Comparison of ENCODE assay signal across 26 cellular contexts in genomic region chr9:129555512-129556203, GRCh38.
DNase-seq lines count a peak whose midpoint lies in the region; ATAC-seq, FAIRE-seq and TF ChIP-seq lines count a peak whose summit lies in the region.
"Had no signal": no experiment of that assay in that cellular context is flagged by ENCODE, and none has a peak within 500 bp of the region (broad histone marks: within the 10 kb centered on the region; RNA-seq: fewer than 3 reads in every experiment).

No MANE protein-coding gene starts in this region.

- no peak overlapping the region for H3K23ac ChIP-seq in IMR-90 (ENCODE audit: low read depth, low read length)

- ATAC-seq in A549 (no peak), IMR-90 (ENCODE audit: low read depth) (peak; percentile 27; the same call in 1 of the 2 replicates), HG03521 (IDR thresholded peaks at IDR 0.05; ENCODE audit: unreplicated experiment) (no peak), HG03135 (IDR thresholded peaks at IDR 0.05; ENCODE audit: unreplicated experiment) (no peak)
- ATAC-seq: foreskin keratinocyte; left colon; naive thymus-derived CD8-positive, alpha-beta T cell; psoas muscle; SK-N-SH treated with all-trans-retinoic acid at 6 μM for 48 hours had no signal

- peaks cover 0 to 2% of the 10 kb centered on the region in 2 experiments; a peak in 1 of 4 replicates for H3K79me1 ChIP-seq in IMR-90 (ENCODE audit: low read depth in 1 of 2, low read length in 2 of 2)

- no peak overlapping the region for H2BK5ac ChIP-seq in IMR-90 (ENCODE audit: low read depth, low read length, poor library complexity, severe bottlenecking)

- H2AK5ac ChIP-seq in IMR-90 (ENCODE audit: low read depth, low read length) = peak overlapping the region; percentile 71; the same call in 1 of the 2 replicates

- peak overlapping the region; percentile 64 for H4K5ac ChIP-seq in IMR-90 (ENCODE audit: low read depth, low read length)

- peak overlapping the region; percentile 66 for H3K4ac ChIP-seq in IMR-90 (ENCODE audit: low read depth, low read length)

- no peak for TF ChIP-seq POLR2A in A549 (IDR thresholded peaks at IDR 0.05; ENCODE audit: low read length)
- no peak for TF ChIP-seq POLR2A in IMR-90 (IDR thresholded peaks at IDR 0.05; ENCODE audit: low read depth, low read length)

- TF ChIP-seq CTCF in A549 (IDR thresholded peaks at IDR 0.05) (no peak), IMR-90 (conservative IDR thresholded peaks at IDR 0.05; ENCODE audit: low read depth, low read length) (no peak), fibroblast of villous mesenchyme (IDR thresholded peaks at IDR 0.05; ENCODE audit: insufficient read depth, low read depth, low read length) (no peak), neural progenitor cell (IDR thresholded peaks at IDR 0.05) (no peak), mammary epithelial cell (conservative IDR thresholded peaks at IDR 0.05 in 1 of 2, IDR thresholded peaks at IDR 0.05 in 1 of 2; ENCODE audit: extremely low read depth in 1 of 2, insufficient read depth in 1 of 2, low read depth in 1 of 2, low read length in 2 of 2) (no peak)

- 93% methylated on average over 14 of the region's 14 CpGs for WGBS in A549 (ENCODE audit: missing lambda C conversion rate)
- 92% methylated on average over 2 of the region's 14 CpGs; no CpG with 5 or more reads in 1 of the 2 experiments for WGBS in IMR-90 (ENCODE audit: extremely low coverage in 2 of 2, insufficient read length in 1 of 2), 2 experiments
- WGBS in mammary epithelial cell (ENCODE audit: low coverage, missing lambda C conversion rate) = 55% methylated on average over 14 of the region's 14 CpGs

- H3K56ac ChIP-seq in IMR-90 (ENCODE audit: extremely low read depth, insufficient read depth, low read length) = no peak overlapping the region

- no peak for TF ChIP-seq EP300 in A549 (IDR thresholded peaks at IDR 0.05)

- H3K27ac Mint-ChIP-seq in neural progenitor cell = peak overlapping the region; percentile 70
- H3K27ac Mint-ChIP-seq: activated T-helper 1 cell treated with anti-CD3 and anti-CD28 coated beads, Interleukin-12 subunit alpha, Interleukin-12 subunit beta, Interleukin-2, Interleukin-4 antibody, amounts not matched to agents 30 ng/mL and 10 ng/mL and 1 ng/mL, durations not matched to agents 14 hours and 24 hours and 36 hours; T-helper 2 cell treated with Interferon-gamma antibody and Interleukin-4, amounts not matched to agents 5 μg/mL and 100 μg/mL, for 36 hours had no signal

- peak overlapping the region; percentile 38 for H2AK9ac ChIP-seq in IMR-90 (replicated peaks; ENCODE audit: low read depth, low read length, poor library complexity)

- H3K9me3 ChIP-seq in A549 (no peaks in the 10 kb centered on the region), IMR-90 (ENCODE audit: control insufficient read depth, insufficient read depth, low read length) (no peaks in the 10 kb centered on the region), neural progenitor cell (ENCODE audit: low read depth) (no peaks in the 10 kb centered on the region), mammary epithelial cell (replicated peaks; ENCODE audit: insufficient read depth, low read length) (no peaks in the 10 kb centered on the region)
- H3K9me3 ChIP-seq: psoas muscle had no signal

- no peak for TF ChIP-seq RAD21 in A549 (conservative IDR thresholded peaks at IDR 0.05 in 1 of 2, IDR thresholded peaks at IDR 0.05 in 1 of 2)
- no peak for TF ChIP-seq RAD21 in IMR-90 (IDR thresholded peaks at IDR 0.05; ENCODE audit: low read length)

- POLR2A ChIA-PET in A549 (lab: Yijun Ruan, JAX) = interaction anchor here (1.3 kb wide), 1 partner anchor 60 kb away, joined by 4 read pairs; no protein-coding TSS in a partner anchor
- POLR2A ChIA-PET in IMR-90 (lab: Charles Lee; ENCODE audit: unreplicated experiment) = no interaction called here

- H2BK120ac ChIP-seq in IMR-90 (ENCODE audit: low read depth, low read length) = peak overlapping the region; percentile 61

- no peaks in the 10 kb centered on the region for H3K36me3 Mint-ChIP-seq in neural progenitor cell
- H3K36me3 Mint-ChIP-seq: IgD-negative memory B cell; naive thymus-derived CD8-positive, alpha-beta T cell had no signal

- H3K27ac ChIP-seq in A549 = peak overlapping the region; percentile 98 to 99
- peak overlapping the region; percentile 35; the same call in 1 of the 2 replicates for H3K27ac ChIP-seq in IMR-90 (ENCODE audit: insufficient read depth, low read length)
- peak overlapping the region; percentile 99 for H3K27ac ChIP-seq in neural progenitor cell
- no peak overlapping the region for H3K27ac ChIP-seq in mammary epithelial cell (ENCODE audit: insufficient read depth, low read depth, low read length)
- H3K27ac ChIP-seq: epithelial cell of prostate, foreskin keratinocyte, psoas muscle had no signal

- peak overlapping the region; percentile 21; the same call in 1 of the 2 replicates for H2BK20ac ChIP-seq in IMR-90 (ENCODE audit: low read depth, low read length)

- BruUV-seq in IMR-90 (replicated peaks; lab: Mats Ljungman, UMichigan) = no TSS peak
- no TSS peak for BruUV-seq in mammary epithelial cell (replicated peaks; lab: Mats Ljungman, UMichigan)

- H4K91ac ChIP-seq in IMR-90 (ENCODE audit: insufficient read depth, low read depth, low read length) = peak overlapping the region; percentile 51

- H3K36me3 ChIP-seq in IMR-90 (ENCODE audit: control insufficient read depth, insufficient read depth, low read length) = no peaks in the 10 kb centered on the region
- no peaks in the 10 kb centered on the region for H3K36me3 ChIP-seq in neural progenitor cell
- no peaks in the 10 kb centered on the region for H3K36me3 ChIP-seq in mammary epithelial cell (ENCODE audit: insufficient read depth, low read length)

- H4K20me1 ChIP-seq in IMR-90 (ENCODE audit: insufficient read depth, low read length) (no peaks in the 10 kb centered on the region), neural progenitor cell (ENCODE audit: low read depth) (no peaks in the 10 kb centered on the region), mammary epithelial cell (ENCODE audit: insufficient read depth, low read length) (no peaks in the 10 kb centered on the region)

- H4K8ac ChIP-seq in IMR-90 (ENCODE audit: low read depth in 2 of 2, low read length in 2 of 2) = peak overlapping the region; percentile 67 to 99; a peak in 3 of 4 replicates

- dilution Hi-C loops in IMR-90 (cut with HindIII; ENCODE audit: low sequenced_read_pairs, unreplicated experiment) = no loop called here
- dilution Hi-C loops in mammary epithelial cell (cut with HindIII; ENCODE audit: low sequenced_read_pairs) = loop anchor here (5.0 kb wide), 1 partner anchor 423 kb away; no protein-coding TSS in a partner anchor

- H3K4me2 ChIP-seq in A549 = no peak overlapping the region
- H3K4me2 ChIP-seq in IMR-90 (ENCODE audit: low read depth, low read length) = no peak overlapping the region
- H3K4me2 ChIP-seq in neural progenitor cell = peak overlapping the region; percentile 83
- H3K4me2 ChIP-seq in mammary epithelial cell (ENCODE audit: insufficient read depth, low read depth, low read length) = no peak overlapping the region

- no peaks in the 10 kb centered on the region for H3K9me3 Mint-ChIP-seq in neural progenitor cell
- H3K9me3 Mint-ChIP-seq: activated T-helper 1 cell treated with anti-CD3 and anti-CD28 coated beads, Interleukin-12 subunit alpha, Interleukin-12 subunit beta, Interleukin-2, Interleukin-4 antibody, amounts not matched to agents 30 ng/mL and 10 ng/mL and 1 ng/mL, durations not matched to agents 14 hours and 24 hours and 36 hours; naive thymus-derived CD8-positive, alpha-beta T cell; T-helper 2 cell treated with Interferon-gamma antibody and Interleukin-4, amounts not matched to agents 5 μg/mL and 100 μg/mL, for 36 hours had no signal

- H3K4me3 ChIP-seq in A549 (no peak overlapping the region), IMR-90 (ENCODE audit: insufficient read depth, low read depth, low read length) (no peak overlapping the region), fibroblast of villous mesenchyme (ENCODE audit: low read depth, low read length) (no peak overlapping the region), neural progenitor cell (no peak overlapping the region), mammary epithelial cell (replicated peaks in 1 of 3; ENCODE audit: insufficient read depth in 1 of 3, low read depth in 2 of 3, low read length in 3 of 3) (no peak overlapping the region)
- H3K4me3 ChIP-seq: dorsolateral prefrontal cortex, psoas muscle had no signal

- H3K27me3 Mint-ChIP-seq in neural progenitor cell (ENCODE audit: insufficient read depth, low read depth) = peaks cover 9% of the 10 kb centered on the region

- H3K4me3 Mint-ChIP-seq in neural progenitor cell = no peak overlapping the region
- H3K4me3 Mint-ChIP-seq: activated T-helper 1 cell treated with anti-CD3 and anti-CD28 coated beads, Interleukin-12 subunit alpha, Interleukin-12 subunit beta, Interleukin-2, Interleukin-4 antibody, amounts not matched to agents 30 ng/mL and 10 ng/mL and 1 ng/mL, durations not matched to agents 14 hours and 24 hours and 36 hours; IgD-negative memory B cell; naive thymus-derived CD8-positive, alpha-beta T cell; T-helper 2 cell treated with Interferon-gamma antibody and Interleukin-4, amounts not matched to agents 5 μg/mL and 100 μg/mL, for 36 hours had no signal

- H3K27me3 ChIP-seq in IMR-90 (ENCODE audit: control insufficient read depth, insufficient read depth, low read length) = no peaks in the 10 kb centered on the region
- peaks cover 5% of the 10 kb centered on the region for H3K27me3 ChIP-seq in neural progenitor cell
- peaks cover 3% of the 10 kb centered on the region for H3K27me3 ChIP-seq in mammary epithelial cell (ENCODE audit: insufficient read depth, low read length)
- H3K27me3 ChIP-seq: dorsolateral prefrontal cortex had no signal

- FAIRE-seq in A549 (lab: Jason Lieb, UNC) = no peak
- FAIRE-seq: A204.1 had no signal

- H3K14ac ChIP-seq in IMR-90 (replicated peaks; ENCODE audit: low read depth, low read length) = peak overlapping the region; percentile 80; the same call in 1 of the 2 replicates

- H3K9me1 ChIP-seq in IMR-90 (ENCODE audit: insufficient read depth, low read length) = peaks cover 19% of the 10 kb centered on the region

- H3F3A ChIP-seq in neural progenitor cell (ENCODE audit: low read depth) = peaks cover 65% of the 10 kb centered on the region

- H2AFZ ChIP-seq in IMR-90 (replicated peaks; ENCODE audit: low read length, poor library complexity) = peak overlapping the region; percentile 28
- no peak overlapping the region for H2AFZ ChIP-seq in neural progenitor cell (replicated peaks)
- H2AFZ ChIP-seq in mammary epithelial cell (ENCODE audit: low read depth, low read length) = no peak overlapping the region

- H3K18ac ChIP-seq in IMR-90 (ENCODE audit: low read depth, low read length) = peak overlapping the region; percentile 35

- H2BK15ac ChIP-seq in IMR-90 (ENCODE audit: low read depth, low read length) = peak overlapping the region; percentile 72; the same call in 2 of the 3 replicates

- no peaks in the 10 kb centered on the region for H3K79me2 ChIP-seq in neural progenitor cell (ENCODE audit: low read depth)
- H3K79me2 ChIP-seq in mammary epithelial cell (ENCODE audit: insufficient read depth, low read length) = no peaks in the 10 kb centered on the region

- H3K4me1 ChIP-seq in A549 (peaks cover 76% of the 10 kb centered on the region), IMR-90 (ENCODE audit: control insufficient read depth, insufficient read depth, low read length) (peaks cover 27% of the 10 kb centered on the region), neural progenitor cell (peaks cover 48% of the 10 kb centered on the region), mammary epithelial cell (ENCODE audit: insufficient read depth, low read length) (no peaks in the 10 kb centered on the region)
- H3K4me1 ChIP-seq: foreskin keratinocyte, psoas muscle had no signal

- CTCF ChIA-PET in A549 (lab: Yijun Ruan, JAX) (interaction anchor here (1.2 kb wide), 1 partner anchor 381 kb away, joined by 3 read pairs; no protein-coding TSS in a partner anchor), IMR-90 (lab: Yijun Ruan, JAX) (no interaction called here), mammary epithelial cell (lab: Charles Lee; ENCODE audit: low non-redundant PET) (interaction anchor here (0.6 kb wide), 1 partner anchor 842 kb away, joined by 3 read pairs; no protein-coding TSS in a partner anchor)

- DNase-seq in A549 (ENCODE audit: low read depth in 1 of 2, low spot score in 1 of 2) (no peak), IMR-90 (peak; percentile 26), fibroblast of villous mesenchyme (ENCODE audit: low read depth) (peak; percentile 71), neural progenitor cell (ENCODE audit: low spot score) (no peak), mammary epithelial cell (no peak), pons (ENCODE audit: low spot score) (no peak)
- DNase-seq: activated CD4-positive, alpha-beta T cell treated with anti-CD3 and anti-CD28 coated beads, Interleukin-2, amount 50 U/mL, for 1 hour; activated naive CD4-positive, alpha-beta T cell treated with anti-CD3 and anti-CD28 coated beads, Interleukin-2, amount 50 U/mL, for 16 hours; anterior cingulate cortex; DMS53; dorsolateral prefrontal cortex; foreskin keratinocyte; GF-D8; left colon; midbrain; naive thymus-derived CD8-positive, alpha-beta T cell; NCI-H2081 had no signal

- in situ Hi-C loops in IMR-90 (cut with MboI; ENCODE audit: low sequenced_read_pairs) = no loop called here
- in situ Hi-C loops in mammary epithelial cell (cut with MboI; ENCODE audit: low sequenced_read_pairs in 2 of 2) = no loop called here

- H3K9ac ChIP-seq in IMR-90 (ENCODE audit: low read depth, low read length) (no peak overlapping the region), neural progenitor cell (no peak overlapping the region), mammary epithelial cell (ENCODE audit: insufficient read depth, low read length) (no peak overlapping the region)

- H3K4me1 Mint-ChIP-seq in neural progenitor cell = peaks cover 73% of the 10 kb centered on the region
- H3K4me1 Mint-ChIP-seq: IgD-negative memory B cell had no signal

- intact Hi-C loops in IMR-90 (cut with micrococcal nuclease) (no loop called here), mammary epithelial cell (cut with micrococcal nuclease) (no loop called here)

Comparison
In these comparisons a context has a peak if more than half of its experiments do, and no peak if none do; other contexts are left out.
1. DNase-seq: peak in IMR-90 (single experiment) and fibroblast of villous mesenchyme (single experiment); none in A549 (0 of 2), neural progenitor cell (single experiment), mammary epithelial cell (single experiment) and pons (single experiment).